ENCODE assay signal across 7 cellular contexts in genomic region chr5:139867581-139867980, GRCh38.
"Had no signal": no experiment of that assay in that cellular context is flagged by ENCODE, and none has a peak within 500 bp of the region (broad histone marks: within the 10 kb centered on the region; RNA-seq: fewer than 3 reads in every experiment).

No MANE protein-coding gene starts in this region.

- H3K4me1 ChIP-seq: HAP-1 had no signal

- H3K9me3 ChIP-seq: HAP-1 had no signal

- H2AFZ ChIP-seq: GM23248 had no signal

- H3K27ac ChIP-seq: GM23248, HL-60 had no signal

- H3K9ac ChIP-seq: GM23248 had no signal

- ATAC-seq: HCT116, HepG2 had no signal

- FAIRE-seq: HepG2 had no signal

- DNase-seq: GM23248, GOT3, H7 had no signal

- H3K36me3 ChIP-seq: HAP-1 had no signal

- H3K4me3 ChIP-seq: GM23248, HAP-1 had no signal
